10 cellular contexts compared by ENCODE assay signal in the genomic region with DNA sequence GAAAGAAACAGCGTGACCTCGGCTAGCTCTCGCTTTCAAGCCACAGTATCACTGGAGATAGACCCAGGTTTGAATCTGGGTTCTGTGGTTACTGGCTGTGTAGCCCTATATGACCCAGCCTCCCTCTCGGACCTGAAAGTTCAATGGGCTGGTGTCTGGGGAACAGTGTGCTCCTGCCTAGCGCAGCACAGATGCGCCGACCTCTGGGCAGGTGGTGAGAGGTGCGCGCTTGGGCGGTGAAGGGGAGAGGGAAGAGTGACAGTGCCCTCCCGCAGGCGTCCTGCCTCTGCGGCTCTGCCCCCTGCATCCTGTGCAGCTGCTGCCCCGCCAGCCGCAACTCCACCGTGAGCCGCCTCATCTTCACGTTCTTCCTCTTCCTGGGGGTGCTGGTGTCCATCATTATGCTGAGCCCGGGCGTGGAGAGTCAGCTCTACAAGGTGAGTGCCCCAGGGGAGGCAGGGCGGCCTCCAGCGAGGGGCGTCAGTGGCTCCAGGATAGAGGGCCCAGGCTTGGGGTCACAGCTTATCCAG. TPM values are rescaled to one million over a fixed set of nuclear protein-coding genes. Genes with fewer than 3 reads are reported as not detected.
DNase-seq lines count a peak whose midpoint lies in the region; ATAC-seq and TF ChIP-seq lines count a peak whose summit lies in the region.
"Had no signal": no experiment of that assay in that cellular context is flagged by ENCODE, and none has a peak within 500 bp of the region (broad histone marks: within the 10 kb centered on the region; RNA-seq: fewer than 3 reads in every experiment).

No MANE protein-coding gene starts in this region.

- H3K27ac ChIP-seq in SJCRH30 (no peak overlapping the region), SK-N-SH (ENCODE audit: low read depth in 2 of 2, low read length in 1 of 2) (no peak overlapping the region)
- H3K27ac ChIP-seq: neutrophil had no signal

- no peak for TF ChIP-seq CTCF in SK-N-SH (IDR thresholded peaks at IDR 0.05)

- peaks cover 19% of the 10 kb centered on the region for H3K4me1 ChIP-seq in SJCRH30
- H3K4me1 ChIP-seq in SK-N-SH (ENCODE audit: control insufficient read depth in 1 of 2, insufficient read depth in 2 of 2, low read depth in 1 of 2, low read length in 1 of 2): no peaks in the 10 kb centered on the region; a peak in 1 of 4 replicates

- DNase-seq in SJCRH30 (peak; percentile 28 to 30), CD1c-positive myeloid dendritic cell (ENCODE audit: extremely low spot score) (no peak), HT-29 (ENCODE audit: low spot score) (no peak), SK-N-SH (no peak), HCEC 1CT (no peak)
- DNase-seq: GF-D8 had no signal

- POLR2A ChIA-PET in SK-N-SH (lab: Yijun Ruan, JAX): no interaction called here

- TF ChIP-seq EP300 in SK-N-SH (IDR thresholded peaks at IDR 0.05; ENCODE audit: borderline replicate concordance in 1 of 2, low read depth in 1 of 2, low read length in 1 of 2): no peak

- H3K4me3 ChIP-seq in SJCRH30 (no peak overlapping the region), SK-N-SH (ENCODE audit: low read depth in 2 of 2, low read length in 1 of 2) (no peak overlapping the region)

- CTCF ChIA-PET in SK-N-SH (lab: Yijun Ruan, JAX): interaction anchor here (0.9 to 16.8 kb wide), 17 partner anchors 10 to 240 kb away, joined by 3 to 287 read pairs (median 8); partner anchors contain the start of gene SERINC2

- no peaks in the 10 kb centered on the region for H3K79me2 ChIP-seq in SK-N-SH (ENCODE audit: insufficient read depth)

- TF ChIP-seq POLR2A in GM10847 (IDR thresholded peaks at IDR 0.05; ENCODE audit: extremely low read depth, insufficient read length): peak; percentile 13

- ATAC-seq in GM19438 (IDR thresholded peaks at IDR 0.05; ENCODE audit: low read depth, unreplicated experiment): peak; percentile 85
- peak; percentile 77 for ATAC-seq in HG03103 (IDR thresholded peaks at IDR 0.05; ENCODE audit: low read depth, unreplicated experiment)

- no peaks in the 10 kb centered on the region for H3K9me3 ChIP-seq in SJCRH30 (replicated peaks)
- H3K9me3 ChIP-seq in SK-N-SH: no peaks in the 10 kb centered on the region
- H3K9me3 ChIP-seq: neutrophil had no signal

- peaks cover 6% of the 10 kb centered on the region; the same call in 1 of the 2 replicates for H4K20me1 ChIP-seq in SK-N-SH (ENCODE audit: insufficient read depth)

- H3K36me3 ChIP-seq in SJCRH30 (no peaks in the 10 kb centered on the region), SK-N-SH (replicated peaks in 1 of 2; ENCODE audit: control insufficient read depth in 1 of 2, insufficient read depth in 2 of 2, low read length in 1 of 2) (peaks cover 0 to 5% of the 10 kb centered on the region in 2 experiments)
- H3K36me3 ChIP-seq: neutrophil had no signal

- no peak overlapping the region for H2AFZ ChIP-seq in SK-N-SH (ENCODE audit: low read depth)

- H3K4me2 ChIP-seq in SK-N-SH: no peak overlapping the region

- no peak overlapping the region for H3K9ac ChIP-seq in SK-N-SH

- H3F3A ChIP-seq in SK-N-SH (replicated peaks; ENCODE audit: insufficient read depth): no peaks in the 10 kb centered on the region

- no peaks in the 10 kb centered on the region for H3K27me3 ChIP-seq in SJCRH30
- H3K27me3 ChIP-seq in SK-N-SH (ENCODE audit: insufficient read depth): no peaks in the 10 kb centered on the region

- TF ChIP-seq RAD21 in SK-N-SH (IDR thresholded peaks at IDR 0.05; ENCODE audit: low read length): no peak

- 79% methylated on average over 12 of the region's 23 CpGs for WGBS in SK-N-SH (ENCODE audit: low lambda C conversion rate)

- no peaks in the 10 kb centered on the region for H3K9me2 ChIP-seq in SK-N-SH

TF ChIP-seq in SK-N-SH, 30 proteins besides CTCF, POLR2A, EP300 and RAD21:
- TF ChIP-seq, protein P1, sequence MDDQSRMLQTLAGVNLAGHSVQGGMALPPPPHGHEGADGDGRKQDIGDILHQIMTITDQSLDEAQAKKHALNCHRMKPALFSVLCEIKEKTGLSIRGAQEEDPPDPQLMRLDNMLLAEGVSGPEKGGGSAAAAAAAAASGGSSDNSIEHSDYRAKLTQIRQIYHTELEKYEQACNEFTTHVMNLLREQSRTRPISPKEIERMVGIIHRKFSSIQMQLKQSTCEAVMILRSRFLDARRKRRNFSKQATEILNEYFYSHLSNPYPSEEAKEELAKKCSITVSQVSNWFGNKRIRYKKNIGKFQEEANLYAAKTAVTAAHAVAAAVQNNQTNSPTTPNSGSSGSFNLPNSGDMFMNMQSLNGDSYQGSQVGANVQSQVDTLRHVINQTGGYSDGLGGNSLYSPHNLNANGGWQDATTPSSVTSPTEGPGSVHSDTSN (IDR thresholded peaks at IDR 0.05): no peak
- TF ChIP-seq YY1 (IDR thresholded peaks at IDR 0.05; ENCODE audit: low read depth) (no peak), NRF1 (IDR thresholded peaks at IDR 0.05; ENCODE audit: low read depth, low read length) (no peak), POLR2AphosphoS5 (IDR thresholded peaks at IDR 0.05; ENCODE audit: low read depth, low read length) (no peak), EZH2phosphoT487 (IDR thresholded peaks at IDR 0.05; ENCODE audit: borderline replicate concordance, low read depth) (no peak), FOXM1 (IDR thresholded peaks at IDR 0.05; ENCODE audit: low read depth) (no peak), MEF2A (IDR thresholded peaks at IDR 0.05; ENCODE audit: borderline replicate concordance, low read depth) (no peak), ZBTB33 (IDR thresholded peaks at IDR 0.05; ENCODE audit: borderline replicate concordance, low read depth) (no peak), USF1 (IDR thresholded peaks at IDR 0.05; ENCODE audit: borderline replicate concordance, low read depth) (no peak), SMC3 (IDR thresholded peaks at IDR 0.05; ENCODE audit: low read depth, low read length) (no peak), TAF1 (IDR thresholded peaks at IDR 0.05; ENCODE audit: borderline replicate concordance, low read depth, low read length) (no peak), TCF12 (IDR thresholded peaks at IDR 0.05) (no peak), RXRA (IDR thresholded peaks at IDR 0.05; ENCODE audit: borderline replicate concordance, low read depth) (no peak)

RNA-seq across cellular contexts. Expression of gene SERINC2, which starts 10.5 kb away (rescaled TPM):
- total RNA-seq in SJCRH30 (2014; rRNA removed; shearing (Covaris generic)): 14.2 and 17.1 TPM in 2 replicates
- total RNA-seq in HT-29 (2014; rRNA removed; shearing (Covaris generic)): 75.9 and 80.4 TPM in 2 replicates
- polyA plus RNA-seq in SK-N-SH (2012; rRNA removed): 15.5 and 22.2 TPM in 2 replicates
- 8.3 and 16.9 TPM in 2 replicates for polyA plus RNA-seq in SK-N-SH (2012; cell fraction: cytosol; rRNA removed)
- polyA plus RNA-seq in SK-N-SH (2012; cell fraction: nucleus; rRNA removed): 15.3 and 16.3 TPM in 2 replicates

RNA-seq across cellular contexts. Expression of gene FABP3, which starts 50.6 kb away (rescaled TPM):
- total RNA-seq in SJCRH30 (2014; rRNA removed; shearing (Covaris generic)): 3.6 and 6.1 TPM in 2 replicates
- not detected in 2 replicates for total RNA-seq in HT-29 (2014; rRNA removed; shearing (Covaris generic))
- 0.08 TPM in 1 of 2 replicates, not detected in the other for polyA plus RNA-seq in SK-N-SH (2012; rRNA removed)
- 0.16 TPM in 1 of 2 replicates, not detected in the other for polyA plus RNA-seq in SK-N-SH (2012; cell fraction: cytosol; rRNA removed)
- polyA plus RNA-seq in SK-N-SH (2012; cell fraction: nucleus; rRNA removed): not detected in 2 replicates

Comparison
In these comparisons a context has a peak if more than half of its experiments do, and no peak if none do; other contexts are left out.
1. DNase-seq: peak in SJCRH30 (2 of 2); none in CD1c-positive myeloid dendritic cell (single experiment), HT-29 (single experiment), SK-N-SH (single experiment) and HCEC 1CT (single experiment).